ENCODE assay signal across 29 cellular contexts in genomic region chr3:43490640-43491185, GRCh38.
DNase-seq lines count a peak whose midpoint lies in the region; ATAC-seq and TF ChIP-seq lines count a peak whose summit lies in the region.
"Had no signal": no experiment of that assay in that cellular context is flagged by ENCODE, and none has a peak within 500 bp of the region (broad histone marks: within the 10 kb centered on the region; RNA-seq: fewer than 3 reads in every experiment).

No MANE protein-coding gene starts in this region.

- H3K27me3 ChIP-seq in lung (ENCODE audit: control insufficient read depth, insufficient read depth): no peaks in the 10 kb centered on the region
- H3K27me3 ChIP-seq in CD4-positive, alpha-beta memory T cell (ENCODE audit: insufficient read depth, low read length): no peaks in the 10 kb centered on the region
- no peaks in the 10 kb centered on the region for H3K27me3 ChIP-seq in HAP-1 (ENCODE audit: low read depth)
- H3K27me3 ChIP-seq: BLaER1, SJSA1 had no signal

- H3K27ac Mint-ChIP-seq in immature natural killer cell: peak overlapping the region in 4 of 6 donors; percentile 3 to 55 (median 31)
- no peak overlapping the region for H3K27ac Mint-ChIP-seq in CD4-positive, alpha-beta memory T cell
- H3K27ac Mint-ChIP-seq: CD4-positive, alpha-beta T cell had no signal

- no peak overlapping the region for H3K27ac ChIP-seq in lung (ENCODE audit: low read depth in 1 of 2, low read length in 1 of 2)
- H3K27ac ChIP-seq in CD4-positive, alpha-beta memory T cell (ENCODE audit: low read depth, low read length): no peak overlapping the region
- H3K27ac ChIP-seq: BLaER1, GM23248, KMS-11, PC-9, SJSA1 had no signal

- WGBS in lung, 2 donors: 81 to 87% methylated on average over 7 of the region's 7 CpGs

- H3K4me1 ChIP-seq in lung (ENCODE audit: control insufficient read depth in 2 of 2, insufficient read depth in 2 of 2, low read length in 2 of 2) (peaks cover 0 to 2% of the 10 kb centered on the region in 2 donors), HAP-1 (peaks cover 1% of the 10 kb centered on the region)
- peaks cover 9% of the 10 kb centered on the region for H3K4me1 ChIP-seq in CD4-positive, alpha-beta memory T cell (ENCODE audit: insufficient read depth, low read length)
- H3K4me1 ChIP-seq: BLaER1, SJSA1 had no signal

- POLR2A ChIA-PET in CD4-positive, alpha-beta memory T cell (lab: Charles Lee; ENCODE audit: partially characterized antibody): no interaction called here

- H3K4me3 ChIP-seq in lung (no peak overlapping the region), HAP-1 (no peak overlapping the region)
- no peak overlapping the region for H3K4me3 ChIP-seq in CD4-positive, alpha-beta memory T cell (ENCODE audit: low read length in 2 of 2)
- H3K4me3 ChIP-seq: BLaER1, GM23248, PC-9, SJSA1 had no signal

- H3K9me3 Mint-ChIP-seq in immature natural killer cell: peaks cover 0 to 3% (median 0%) of the 10 kb centered on the region in 6 donors
- H3K9me3 Mint-ChIP-seq in CD4-positive, alpha-beta memory T cell: peaks cover 0 to 5% (median 0%) of the 10 kb centered on the region in 8 donors
- H3K9me3 Mint-ChIP-seq: CD4-positive, alpha-beta T cell had no signal

- H3K9me3 ChIP-seq in lung (ENCODE audit: control insufficient read depth in 2 of 2, insufficient read depth in 1 of 2, low read length in 1 of 2) (no peaks in the 10 kb centered on the region), HAP-1 (no peaks in the 10 kb centered on the region)
- no peaks in the 10 kb centered on the region for H3K9me3 ChIP-seq in CD4-positive, alpha-beta memory T cell (ENCODE audit: control insufficient read depth in 1 of 2, low read length in 2 of 2)
- H3K9me3 ChIP-seq: SJSA1 had no signal

- peaks cover 0 to 2% (median 2%) of the 10 kb centered on the region in 3 donors for H3K27me3 Mint-ChIP-seq in immature natural killer cell (ENCODE audit: low read depth in 3 of 3)
- no peaks in the 10 kb centered on the region for H3K27me3 Mint-ChIP-seq in CD4-positive, alpha-beta memory T cell
- H3K27me3 Mint-ChIP-seq: CD4-positive, alpha-beta T cell had no signal

- TF ChIP-seq RAD21 in Ishikawa (IDR thresholded peaks at IDR 0.05; ENCODE audit: low read depth): no peak

- no peak for TF ChIP-seq EP300 in Ishikawa (IDR thresholded peaks at IDR 0.05; ENCODE audit: borderline replicate concordance)

- no peak overlapping the region for H3K4me3 Mint-ChIP-seq in immature natural killer cell
- H3K4me3 Mint-ChIP-seq in CD4-positive, alpha-beta memory T cell: peak overlapping the region in 1 of 8 donors; percentile 5
- H3K4me3 Mint-ChIP-seq: CD4-positive, alpha-beta T cell had no signal

- in situ Hi-C loops in HAP-1 (cut with MboI; ENCODE audit: low sequenced_read_pairs): no loop called here

- H3K36me3 Mint-ChIP-seq in immature natural killer cell: peaks cover 0 to 11% (median 3%) of the 10 kb centered on the region in 3 donors
- peaks cover 0 to 3% of the 10 kb centered on the region in 2 donors for H3K36me3 Mint-ChIP-seq in CD4-positive, alpha-beta memory T cell

- ATAC-seq in lung (ENCODE audit: insufficient read depth, low FRiP score) (no peak), GM21619 (IDR thresholded peaks at IDR 0.05; ENCODE audit: unreplicated experiment) (no peak)
- ATAC-seq: HCT116 had no signal

- intact Hi-C loops in CD4-positive, alpha-beta memory T cell (cut with micrococcal nuclease): no loop called here

- DNase-seq in immature natural killer cell: no peak
- DNase-seq in lung (ENCODE audit: low spot score): peak; percentile 39
- DNase-seq in renal cortical epithelial cell (ENCODE audit: low read depth): peak; percentile 28
- DNase-seq in GM03348 (ENCODE audit: low spot score): no peak
- DNase-seq in CD4-positive, alpha-beta memory T cell: no peak
- DNase-seq in HAP-1 (ENCODE audit: low spot score in 2 of 2): no peak
- DNase-seq: CD4-positive, alpha-beta T cell; COR-L47; DMS 273 treated with DMSO at 0.1 percent for 48 hours; DMS79; EL; GM23248; IMR-90; NCI-H1048; NCI-H1417; NCI-H1694; NCI-H2029 treated with DMSO at 0.1 percent for 48 hours; NCI-H446 treated with DMSO at 0.1 percent for 48 hours; NCI-H526; NCI-H82; NK-92 treated with Interleukin-12 subunit alpha and Interleukin-12 subunit beta, amount 100 ng/mL, for 24 hours; PC-9; Right ventricle myocardium superior had no signal

- H3K36me3 ChIP-seq in lung (ENCODE audit: control insufficient read depth in 2 of 2, insufficient read depth in 2 of 2, low read length in 2 of 2): no peaks in the 10 kb centered on the region
- H3K36me3 ChIP-seq in CD4-positive, alpha-beta memory T cell (ENCODE audit: insufficient read depth, low read length): no peaks in the 10 kb centered on the region
- no peaks in the 10 kb centered on the region for H3K36me3 ChIP-seq in HAP-1 (replicated peaks)
- H3K36me3 ChIP-seq: BLaER1, SJSA1 had no signal

- no peak for TF ChIP-seq CTCF in lung (IDR thresholded peaks at IDR 0.05; ENCODE audit: control extremely low read depth, extremely low read depth)

- CTCF ChIA-PET in CD4-positive, alpha-beta memory T cell (lab: Charles Lee; ENCODE audit: partially characterized antibody): no interaction called here

- peaks cover 3 to 8% of the 10 kb centered on the region in 2 donors for H3K4me1 Mint-ChIP-seq in immature natural killer cell
- H3K4me1 Mint-ChIP-seq in CD4-positive, alpha-beta memory T cell: peaks cover 16 to 26% (median 20%) of the 10 kb centered on the region in 4 donors

TF ChIP-seq in Ishikawa, 13 proteins besides CTCF, POLR2A, EP300 and RAD21:
- TF ChIP-seq USF1 (IDR thresholded peaks at IDR 0.05): peak; percentile 54
- TF ChIP-seq FOXM1 (IDR thresholded peaks at IDR 0.05; ENCODE audit: borderline replicate concordance, low read depth): no peak

Comparison
In these comparisons a context has a peak if more than half of its experiments do, and no peak if none do; other contexts are left out.
1. DNase-seq: peak in lung (single experiment) and renal cortical epithelial cell (single experiment); none in immature natural killer cell (0 of 3), GM03348 (single experiment), CD4-positive, alpha-beta memory T cell (0 of 5) and HAP-1 (0 of 2).
2. H3K27ac Mint-ChIP-seq: peak in immature natural killer cell (4 of 6); none in CD4-positive, alpha-beta memory T cell (0 of 7).